ENCODE assay signal across 8 cellular contexts in genomic region chr18:49813071-49813320, GRCh38. TPM values are rescaled to one million over a fixed set of nuclear protein-coding genes. Genes with fewer than 3 reads are reported as not detected.
A peak's percentile ranks its signal among the peaks of the same experiment; 100 is the strongest.
DNase-seq lines count a peak whose midpoint lies in the region; ATAC-seq and TF ChIP-seq lines count a peak whose summit lies in the region.

No MANE protein-coding gene starts in this region.

- H3K27ac ChIP-seq in DOHH2 (ENCODE audit: low read depth, low read length) (peak overlapping the region; percentile 77), SU-DHL-6 (ENCODE audit: low read depth, low read length) (peak overlapping the region; percentile 89)

- no peak for TF ChIP-seq CTCF in DOHH2 (IDR thresholded peaks at IDR 0.05; ENCODE audit: low read depth, low read length, poor library complexity, severe bottlenecking)
- no peak for TF ChIP-seq CTCF in SU-DHL-6 (IDR thresholded peaks at IDR 0.05; ENCODE audit: insufficient read depth, low read length, poor library complexity, severe bottlenecking)
- TF ChIP-seq CTCF in epithelial cell of proximal tubule (conservative IDR thresholded peaks at IDR 0.05; ENCODE audit: low read depth, low read length): no peak

- H3K4me3 ChIP-seq in DOHH2 (ENCODE audit: low read length) (peak overlapping the region; percentile 92), SU-DHL-6 (ENCODE audit: insufficient read depth, low read length, poor library complexity, severe bottlenecking) (peak overlapping the region; percentile 72), epithelial cell of proximal tubule (ENCODE audit: low read depth, low read length) (peak overlapping the region; percentile 65)

- peaks cover 11% of the 10 kb centered on the region; the same call in 1 of the 2 replicates for H3K9me3 ChIP-seq in DOHH2 (ENCODE audit: control insufficient read depth, insufficient read depth, low read length)
- peaks cover 6% of the 10 kb centered on the region; the same call in 1 of the 2 replicates for H3K9me3 ChIP-seq in SU-DHL-6 (ENCODE audit: insufficient read depth, low read length)

- H3F3A ChIP-seq in DOHH2 (ENCODE audit: control insufficient read depth, insufficient read depth) (no peaks in the 10 kb centered on the region), SU-DHL-6 (ENCODE audit: insufficient read depth) (peaks cover 5% of the 10 kb centered on the region; the same call in 1 of the 2 replicates)

- H3K9ac ChIP-seq in SU-DHL-6 (ENCODE audit: low read length): peak overlapping the region; percentile 82

- H3K9me2 ChIP-seq in DOHH2 (replicated peaks; ENCODE audit: control insufficient read depth, low read length) (no peaks in the 10 kb centered on the region), SU-DHL-6 (replicated peaks; ENCODE audit: insufficient read depth, low read length) (no peaks in the 10 kb centered on the region)

- no peaks in the 10 kb centered on the region for H4K20me1 ChIP-seq in DOHH2 (ENCODE audit: control insufficient read depth, insufficient read depth, low read depth, low read length)
- H4K20me1 ChIP-seq in SU-DHL-6 (ENCODE audit: low read depth, low read length): no peaks in the 10 kb centered on the region

- peaks cover 6% of the 10 kb centered on the region for H3K36me3 ChIP-seq in DOHH2 (ENCODE audit: control insufficient read depth, low read length)
- peaks cover 9% of the 10 kb centered on the region; the same call in 1 of the 2 replicates for H3K36me3 ChIP-seq in SU-DHL-6 (ENCODE audit: low read length)

- H3K79me2 ChIP-seq in DOHH2 (ENCODE audit: control insufficient read depth, low read length) (peaks cover 58% of the 10 kb centered on the region), SU-DHL-6 (ENCODE audit: insufficient read depth, low read length) (peaks cover 49% of the 10 kb centered on the region)

- H3K4me2 ChIP-seq in DOHH2 (ENCODE audit: low read length) (peak overlapping the region; percentile 81), SU-DHL-6 (ENCODE audit: low read depth, low read length, poor library complexity, severe bottlenecking) (peak overlapping the region; percentile 83)

- H3K27me3 ChIP-seq in DOHH2 (ENCODE audit: control insufficient read depth, low read length): no peaks in the 10 kb centered on the region
- no peaks in the 10 kb centered on the region for H3K27me3 ChIP-seq in SU-DHL-6 (ENCODE audit: low read length)

- peak; percentile 7 for ATAC-seq in GM19452 (IDR thresholded peaks at IDR 0.05; ENCODE audit: unreplicated experiment)
- ATAC-seq in HG03469 (IDR thresholded peaks at IDR 0.05; ENCODE audit: unreplicated experiment): peak; percentile 19

- DNase-seq in epithelial cell of proximal tubule (ENCODE audit: low read depth) (no peak), mucosa of gallbladder (ENCODE audit: low spot score) (peak; percentile 25), A172 (ENCODE audit: low spot score) (no peak)
- no peak for DNase-seq in activated CD4-positive, alpha-beta T cell treated with anti-CD3 and anti-CD28 coated beads, Interleukin-2, amount 50 U/mL, for 4 hours

- peak overlapping the region; percentile 100 for H2AFZ ChIP-seq in SU-DHL-6 (ENCODE audit: low read depth, low read length, severe bottlenecking)

- H3K4me1 ChIP-seq in DOHH2 (ENCODE audit: control insufficient read depth, low read length): peaks cover 20% of the 10 kb centered on the region

RNA-seq across cellular contexts. Expression of gene ACAA2, which starts 0.3 kb away (rescaled TPM):
- total RNA-seq in epithelial cell of proximal tubule: 92.3 and 93.8 TPM in 2 replicates
- 84.2 TPM for total RNA-seq in mucosa of gallbladder
- 56.9 and 61.0 TPM in 2 replicates for total RNA-seq in A172 (2014; rRNA removed; shearing (Covaris generic))
